In the genomic region with DNA sequence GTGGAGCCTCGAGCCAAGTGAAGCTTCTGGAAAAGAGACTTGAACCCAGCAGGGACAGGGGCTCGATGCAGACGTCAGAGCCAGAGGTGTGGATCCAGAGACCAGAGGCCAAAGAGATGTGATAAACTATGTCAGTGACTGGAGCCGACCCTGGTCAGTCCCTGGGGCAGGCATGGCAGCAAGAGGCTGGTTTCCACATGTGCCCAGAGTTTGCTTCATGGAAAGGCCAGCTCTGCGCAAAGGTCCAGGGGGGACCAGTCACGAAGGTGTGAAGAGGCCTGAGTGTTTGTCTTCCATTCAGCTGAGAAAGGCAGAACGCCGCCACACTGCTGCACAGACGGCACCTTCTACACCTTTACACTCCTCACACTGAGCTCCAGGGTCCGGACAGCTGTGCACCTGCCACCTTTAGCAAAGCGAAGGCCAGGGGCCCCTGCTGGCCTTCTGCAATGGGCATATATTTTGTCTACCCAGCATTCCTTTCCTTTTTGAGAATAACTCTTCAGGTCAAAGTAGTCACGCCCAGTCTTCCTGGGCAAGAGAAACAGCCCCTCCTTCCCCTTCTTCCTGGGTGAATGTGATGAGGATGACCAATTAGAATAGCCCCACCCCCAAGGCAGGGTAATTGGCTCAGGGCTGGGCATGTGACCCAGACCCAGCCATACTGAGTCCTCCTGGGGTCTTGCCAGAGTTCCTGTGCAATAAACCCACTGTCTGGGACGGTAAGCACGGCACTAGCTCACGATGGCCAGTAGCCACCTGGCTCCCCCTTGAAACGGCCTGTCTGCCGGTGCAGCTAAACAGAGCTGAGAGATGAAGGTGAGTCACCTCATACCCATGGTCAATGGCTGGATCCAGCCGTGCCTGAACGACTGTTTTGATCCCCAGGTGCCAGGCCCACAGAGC, we compare ENCODE assay signal across 19 cellular contexts. TPM values are rescaled to one million over a fixed set of nuclear protein-coding genes. Genes with fewer than 3 reads are reported as not detected.
DNase-seq lines count a peak whose midpoint lies in the region; ATAC-seq, FAIRE-seq and TF ChIP-seq lines count a peak whose summit lies in the region.
"Had no signal": no experiment of that assay in that cellular context is flagged by ENCODE, and none has a peak within 500 bp of the region (broad histone marks: within the 10 kb centered on the region; RNA-seq: fewer than 3 reads in every experiment).

No MANE protein-coding gene starts in this region.

- intact Hi-C loops in kidney (cut with DNase I) = no loop called here
- intact Hi-C loops in naive thymus-derived CD4-positive, alpha-beta T cell (cut with micrococcal nuclease) = no loop called here

- peak overlapping the region; percentile 53 to 96 for H3K27ac ChIP-seq in kidney (ENCODE audit: low read depth in 2 of 2, low read length in 2 of 2)
- H3K27ac ChIP-seq in naive thymus-derived CD4-positive, alpha-beta T cell (ENCODE audit: low read depth, low read length) = no peak overlapping the region
- H3K27ac ChIP-seq: ascending aorta, HL-60, KMS-11, right atrium auricular region had no signal

- H3K27me3 ChIP-seq in H7 (ENCODE audit: control insufficient read depth, insufficient read depth, low read length) = no peaks in the 10 kb centered on the region
- no peaks in the 10 kb centered on the region for H3K27me3 ChIP-seq in naive thymus-derived CD4-positive, alpha-beta T cell (ENCODE audit: control insufficient read depth in 2 of 2, insufficient read depth in 2 of 2, low read length in 2 of 2)
- H3K27me3 ChIP-seq: ascending aorta, colonic mucosa, right atrium auricular region had no signal

- no peak overlapping the region for H3K4me3 Mint-ChIP-seq in naive thymus-derived CD4-positive, alpha-beta T cell
- H3K4me3 Mint-ChIP-seq: activated CD8-positive, alpha-beta memory T cell treated with anti-CD3 and anti-CD28 coated beads, Interleukin-2, amount 10 ng/mL, durations not matched to agents 7 days and 5 days; naive thymus-derived CD8-positive, alpha-beta T cell had no signal

- H3K27me3 Mint-ChIP-seq in naive thymus-derived CD4-positive, alpha-beta T cell = no peaks in the 10 kb centered on the region
- H3K27me3 Mint-ChIP-seq: activated CD8-positive, alpha-beta memory T cell treated with anti-CD3 and anti-CD28 coated beads, Interleukin-2, amount 10 ng/mL, durations not matched to agents 7 days and 5 days; naive thymus-derived CD8-positive, alpha-beta T cell had no signal

- TF ChIP-seq CTCF in kidney (IDR thresholded peaks at IDR 0.05; ENCODE audit: borderline replicate concordance, extremely low read depth, insufficient read depth) = no peak

- CTCF ChIA-PET in naive thymus-derived CD4-positive, alpha-beta T cell (lab: Charles Lee) = interaction anchor here (0.6 kb wide), 1 partner anchor 9 kb away, joined by 3 read pairs; no protein-coding TSS in a partner anchor

- H3K36me3 ChIP-seq in H7 (replicated peaks; ENCODE audit: control insufficient read depth, insufficient read depth, low read length) = no peaks in the 10 kb centered on the region
- H3K36me3 ChIP-seq in kidney (ENCODE audit: control insufficient read depth in 1 of 2, insufficient read depth in 2 of 2, low read length in 2 of 2) = no peaks in the 10 kb centered on the region
- no peaks in the 10 kb centered on the region for H3K36me3 ChIP-seq in naive thymus-derived CD4-positive, alpha-beta T cell (ENCODE audit: control insufficient read depth in 2 of 3, insufficient read depth in 3 of 3, low read length in 3 of 3)
- H3K36me3 ChIP-seq: ascending aorta, colonic mucosa, right atrium auricular region had no signal

- H3K9me3 ChIP-seq in kidney (ENCODE audit: control insufficient read depth in 1 of 2, low read length in 2 of 2) = no peaks in the 10 kb centered on the region
- no peaks in the 10 kb centered on the region for H3K9me3 ChIP-seq in naive thymus-derived CD4-positive, alpha-beta T cell (ENCODE audit: control insufficient read depth in 2 of 3, low read length in 3 of 3)
- H3K9me3 ChIP-seq: ascending aorta, colonic mucosa, right atrium auricular region had no signal

- H3K4me3 ChIP-seq in H7 (ENCODE audit: insufficient read depth, low read depth, low read length) (no peak overlapping the region), kidney (ENCODE audit: low read length in 2 of 2) (no peak overlapping the region)
- H3K4me3 ChIP-seq in naive thymus-derived CD4-positive, alpha-beta T cell (ENCODE audit: low read length) = no peak overlapping the region
- H3K4me3 ChIP-seq: ascending aorta, colonic mucosa, right atrium auricular region had no signal

- peaks cover 0 to 22% (median 14%) of the 10 kb centered on the region in 7 donors for H3K4me1 Mint-ChIP-seq in naive thymus-derived CD4-positive, alpha-beta T cell
- H3K4me1 Mint-ChIP-seq: activated CD8-positive, alpha-beta memory T cell treated with anti-CD3 and anti-CD28 coated beads, Interleukin-2, amount 10 ng/mL, durations not matched to agents 7 days and 5 days had no signal

- POLR2A ChIA-PET in naive thymus-derived CD4-positive, alpha-beta T cell (lab: Charles Lee) = interaction anchor here (1.1 kb wide), 1 partner anchor 12 kb away, joined by 3 read pairs; no protein-coding TSS in a partner anchor

- no peak for ATAC-seq in HG02885 (IDR thresholded peaks at IDR 0.05; ENCODE audit: poor library complexity, unreplicated experiment)
- ATAC-seq in naive thymus-derived CD4-positive, alpha-beta T cell = no peak
- ATAC-seq: activated CD8-positive, alpha-beta memory T cell treated with anti-CD3 and anti-CD28 coated beads, Interleukin-2, amount 10 ng/mL, durations not matched to agents 7 days and 5 days; naive thymus-derived CD8-positive, alpha-beta T cell had no signal

- no peak for FAIRE-seq in kidney (lab: Jason Lieb, UNC)
- FAIRE-seq: GM18507 had no signal

- peaks cover 0 to 12% (median 0%) of the 10 kb centered on the region in 11 donors for H3K9me3 Mint-ChIP-seq in naive thymus-derived CD4-positive, alpha-beta T cell
- H3K9me3 Mint-ChIP-seq: naive thymus-derived CD8-positive, alpha-beta T cell had no signal

- no peak overlapping the region for H3K9ac ChIP-seq in kidney (ENCODE audit: low read length in 2 of 2)
- H3K9ac ChIP-seq: KMS-11 had no signal

- peak; percentile 40 for DNase-seq in H7
- DNase-seq in NCI-H774 (lab: John Stamatoyannopoulos, UW) = peak; percentile 15
- DNase-seq in kidney = peak; percentile 87
- DNase-seq in renal cortical epithelial cell (ENCODE audit: low read depth) = peak; percentile 92
- no peak for DNase-seq in stimulated activated CD4-positive, alpha-beta T cell treated with anti-CD3 and anti-CD28 coated beads, Interleukin-1b, Interleukin-23, amount 100 ng/mL, for 48 hours
- no peak for DNase-seq in naive thymus-derived CD4-positive, alpha-beta T cell
- no peak for DNase-seq in GM03348 (ENCODE audit: low spot score)
- DNase-seq: activated CD8-positive, alpha-beta memory T cell treated with anti-CD3 and anti-CD28 coated beads, Interleukin-2, amount 10 ng/mL, durations not matched to agents 7 days and 5 days; colonic mucosa; foreskin melanocyte; mammary epithelial cell; naive thymus-derived CD8-positive, alpha-beta T cell; NCI-H2171 had no signal

- peaks cover 43 to 51% of the 10 kb centered on the region in 2 donors for H3K4me1 ChIP-seq in kidney (ENCODE audit: control insufficient read depth in 1 of 2, insufficient read depth in 1 of 2, low read depth in 1 of 2, low read length in 2 of 2)
- H3K4me1 ChIP-seq in naive thymus-derived CD4-positive, alpha-beta T cell (ENCODE audit: control insufficient read depth in 2 of 2, insufficient read depth in 2 of 2, low read length in 2 of 2) = no peaks in the 10 kb centered on the region
- H3K4me1 ChIP-seq: ascending aorta had no signal

- peak overlapping the region in 1 of 9 donors; percentile 45 for H3K27ac Mint-ChIP-seq in naive thymus-derived CD4-positive, alpha-beta T cell
- H3K27ac Mint-ChIP-seq: activated CD8-positive, alpha-beta memory T cell treated with anti-CD3 and anti-CD28 coated beads, Interleukin-2, amount 10 ng/mL, durations not matched to agents 7 days and 5 days had no signal

- H3K36me3 Mint-ChIP-seq in naive thymus-derived CD4-positive, alpha-beta T cell = peaks cover 0 to 5% (median 0%) of the 10 kb centered on the region in 5 donors
- H3K36me3 Mint-ChIP-seq: naive thymus-derived CD8-positive, alpha-beta T cell had no signal

RNA-seq across cellular contexts. Expression of a gene that starts 2.3 kb away (rescaled TPM):
- 1.3 and 2.8 TPM in 2 replicates for total RNA-seq in H7 (2014; rRNA removed; shearing (Covaris generic))
- total RNA-seq in kidney (55.9 TPM), renal cortical epithelial cell (12.9 and 40.5 TPM in 2 replicates)
- 18.1 TPM for polyA plus RNA-seq in kidney (ENCODE audit: insufficient read depth, low read depth, low replicate concordance)
- 10 to 100 TPM in 2 of 5 experiments, 1 to 10 TPM in 3; 3.0 to 19.6 (median 4.3) TPM for total RNA-seq in naive thymus-derived CD4-positive, alpha-beta T cell
- polyA plus RNA-seq in naive thymus-derived CD4-positive, alpha-beta T cell = 1 to 10 TPM in 1 of 2 donors, under 1 TPM in 1; 0.84 to 8.4 TPM

Comparison
In these comparisons a context has a peak if more than half of its experiments do, and no peak if none do; other contexts are left out.
1. DNase-seq: peak in H7 (single experiment), NCI-H774 (single experiment), kidney (single experiment) and renal cortical epithelial cell (single experiment); none in stimulated activated CD4-positive, alpha-beta T cell treated with anti-CD3 and anti-CD28 coated beads, Interleukin-1b, Interleukin-23, amount 100 ng/mL, for 48 hours (single experiment), naive thymus-derived CD4-positive, alpha-beta T cell (0 of 9) and GM03348 (single experiment).